Comparison of ENCODE assay signal across 24 cellular contexts in the genomic region with DNA sequence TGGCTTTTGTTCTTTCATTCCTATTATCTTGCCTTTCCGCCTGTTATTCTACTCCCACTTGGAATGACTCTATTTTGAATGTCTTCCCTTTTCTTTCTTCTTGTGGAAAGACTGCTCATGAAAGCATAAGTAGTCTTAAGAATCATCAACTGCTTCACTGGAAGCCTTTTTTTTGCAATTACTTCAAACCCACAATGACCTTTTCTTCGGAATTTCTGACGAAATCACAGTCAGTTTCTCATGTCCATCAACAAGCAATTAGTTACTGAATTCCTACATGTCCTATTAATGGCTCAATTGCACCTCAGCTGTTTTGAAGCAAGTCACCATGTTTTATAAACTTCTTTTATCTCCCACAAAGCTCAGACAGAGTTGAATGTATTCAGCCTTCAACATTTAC.
"Had no signal": no experiment of that assay in that cellular context is flagged by ENCODE, and none has a peak within 500 bp of the region (broad histone marks: within the 10 kb centered on the region; RNA-seq: fewer than 3 reads in every experiment).

No MANE protein-coding gene starts in this region.

- H3K36me3 Mint-ChIP-seq: IgD-negative memory B cell had no signal

- H3K27ac ChIP-seq: HL-60, KMS-11, SJSA1 had no signal

- H3K9me3 ChIP-seq: SJSA1, SK-N-SH had no signal

- H3K4me2 ChIP-seq: KMS-11, SK-N-SH had no signal

- H3K36me3 ChIP-seq: SJSA1 had no signal

- H3K27ac Mint-ChIP-seq: IgD-negative memory B cell had no signal

- H3K9ac ChIP-seq: KMS-11, SK-N-SH had no signal

- H3K4me3 ChIP-seq: K562, SJSA1 had no signal

- H3K27me3 ChIP-seq: SJSA1 had no signal

- H3K4me3 Mint-ChIP-seq: IgD-negative memory B cell had no signal

- DNase-seq: Kasumi-1, MM.1S, NCI-H1092 treated with DMSO at 0.1 percent for 48 hours, NCI-H1436, NCI-H187, NCI-H2029, NCI-H2081 treated with DMSO at 0.1 percent for 48 hours, NCI-H2171, NCI-H226, NCI-H446, NCI-H510A, NCI-H524 treated with DMSO at 0.1 percent for 48 hours, NCI-H69, NCI-H774, Right ventricle myocardium superior, RPMI8226, SIG-M5, SK-N-SH, SW 1271 had no signal

- ATAC-seq: K562 had no signal
